Comparison of ENCODE assay signal across 8 cellular contexts in the genomic region with DNA sequence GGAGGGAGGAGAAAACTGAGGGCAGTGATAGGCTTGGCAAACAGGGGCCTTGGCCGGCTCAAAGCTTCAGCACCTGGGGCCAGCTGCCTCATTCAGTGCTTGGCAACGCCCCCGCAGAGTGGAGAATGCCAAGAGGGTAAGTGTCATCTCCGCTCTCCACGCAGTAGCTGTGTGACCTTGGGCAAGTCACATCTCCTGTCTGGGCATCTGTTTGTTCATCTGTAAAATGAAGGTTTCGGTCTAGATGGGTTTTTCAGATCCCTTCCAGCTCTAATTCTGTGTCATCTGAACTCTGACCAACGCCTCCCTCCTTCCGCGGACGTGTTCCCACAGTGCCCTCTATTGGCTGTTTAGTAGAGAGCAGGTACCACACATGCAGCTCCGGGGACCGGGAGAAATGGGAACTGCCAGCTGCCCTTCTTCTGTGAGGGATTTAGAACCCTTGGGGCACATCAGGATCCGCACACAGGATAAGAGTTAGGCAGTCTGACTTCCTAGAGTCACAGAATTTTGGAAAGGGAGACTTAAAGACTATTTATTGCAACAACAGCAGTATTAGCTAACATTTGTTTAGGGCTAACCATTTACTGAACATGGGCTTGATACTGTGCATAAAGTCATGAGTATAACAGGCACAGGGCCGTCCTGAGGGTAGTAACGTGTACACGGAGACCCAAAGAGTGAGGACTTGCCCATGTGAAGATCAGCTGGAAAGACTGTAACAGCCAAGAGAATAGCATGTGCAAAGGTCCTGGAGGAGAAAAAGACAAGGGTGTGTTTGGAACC. TPM values are rescaled to one million over a fixed set of nuclear protein-coding genes. Genes with fewer than 3 reads are reported as not detected.
A peak's percentile ranks its signal among the peaks of the same experiment; 100 is the strongest.
DNase-seq lines count a peak whose midpoint lies in the region; ATAC-seq and TF ChIP-seq lines count a peak whose summit lies in the region.

No MANE protein-coding gene starts in this region.

- no peak overlapping the region for H3K14ac ChIP-seq in trophoblast cell (ENCODE audit: low read length)

- no peak overlapping the region for H3K9ac ChIP-seq in trophoblast cell (ENCODE audit: low read length)

- H3K4me3 ChIP-seq in trophoblast cell (ENCODE audit: low read depth, low read length), result no peak overlapping the region

- H2AK5ac ChIP-seq in trophoblast cell (ENCODE audit: low read length), result no peak overlapping the region

- H3K4ac ChIP-seq in trophoblast cell (ENCODE audit: low read depth, low read length), result no peak overlapping the region

- H2BK5ac ChIP-seq in trophoblast cell (ENCODE audit: low read depth, low read length, poor library complexity), result no peak overlapping the region

- no peaks in the 10 kb centered on the region for H3K4me1 ChIP-seq in foreskin keratinocyte
- no peaks in the 10 kb centered on the region for H3K4me1 ChIP-seq in trophoblast cell (ENCODE audit: control insufficient read depth in 1 of 2, insufficient read depth in 2 of 2, low read length in 2 of 2)

- peak; percentile 69 for TF ChIP-seq CTCF in foreskin keratinocyte (conservative IDR thresholded peaks at IDR 0.05)

- H2AFZ ChIP-seq in trophoblast cell (ENCODE audit: insufficient read depth, low read length, poor library complexity), result no peak overlapping the region

- ATAC-seq in HG02885 (IDR thresholded peaks at IDR 0.05; ENCODE audit: poor library complexity, unreplicated experiment) (peak; percentile 53), foreskin keratinocyte (peak; percentile 74), GM21390 (IDR thresholded peaks at IDR 0.05; ENCODE audit: unreplicated experiment) (no peak)

- H3K27ac ChIP-seq in foreskin keratinocyte (no peak overlapping the region), trophoblast cell (ENCODE audit: low read depth, low read length) (no peak overlapping the region)

- H3K9me3 ChIP-seq in trophoblast cell (ENCODE audit: insufficient read depth, low read depth, low read length), result no peaks in the 10 kb centered on the region

- DNase-seq in activated CD4-positive, alpha-beta T cell treated with anti-CD3 and anti-CD28 coated beads for 48 hours, result peak; percentile 54
- DNase-seq in activated CD4-positive, alpha-beta T cell treated with anti-CD3 and anti-CD28 coated beads, Interleukin-2, amount 50 U/mL, for 1 hour, result no peak
- peak; percentile 6 to 47 for DNase-seq in NCI-H446 (lab: John Stamatoyannopoulos, UW)
- peak in 2 of 3 experiments; percentile 1 to 3 for DNase-seq in activated CD8-positive, alpha-beta memory T cell treated with anti-CD3 and anti-CD28 coated beads for 48 hours (ENCODE audit: low read depth in 2 of 3, low spot score in 2 of 3)
- DNase-seq in foreskin keratinocyte, result peak in 1 of 2 donors; percentile 4
- DNase-seq in trophoblast cell, result peak; percentile 36 to 77

- H3K36me3 ChIP-seq in trophoblast cell (ENCODE audit: control insufficient read depth in 1 of 2, insufficient read depth in 2 of 2, low read length in 2 of 2), result no peaks in the 10 kb centered on the region

- no peak overlapping the region for H4K91ac ChIP-seq in trophoblast cell (ENCODE audit: low read depth, low read length)

- no peak overlapping the region for H2BK12ac ChIP-seq in trophoblast cell (ENCODE audit: low read length)

- H3K27me3 ChIP-seq in foreskin keratinocyte (no peaks in the 10 kb centered on the region), trophoblast cell (ENCODE audit: insufficient read depth, low read length) (no peaks in the 10 kb centered on the region)

- no peak overlapping the region for H4K8ac ChIP-seq in trophoblast cell (ENCODE audit: low read depth, low read length)

- no peak overlapping the region for H4K12ac ChIP-seq in trophoblast cell (ENCODE audit: low read depth, low read length)

- H3K79me2 ChIP-seq in trophoblast cell (ENCODE audit: control insufficient read depth, insufficient read depth, low read length, poor library complexity), result no peaks in the 10 kb centered on the region

- no peak overlapping the region for H3K18ac ChIP-seq in trophoblast cell (ENCODE audit: low read length)

- no peaks in the 10 kb centered on the region for H3K79me1 ChIP-seq in trophoblast cell (ENCODE audit: low read length)

- WGBS in trophoblast cell (ENCODE audit: extremely low coverage, insufficient coverage, insufficient read length), result no CpG with 5 or more reads among the region's 16 CpGs

- H2BK120ac ChIP-seq in trophoblast cell (ENCODE audit: insufficient read depth, low read length, poor library complexity), result no peak overlapping the region

- H3K4me2 ChIP-seq in trophoblast cell (ENCODE audit: low read length), result peak overlapping the region; percentile 24

- no peak overlapping the region for H3K23ac ChIP-seq in trophoblast cell (ENCODE audit: low read length)

RNA-seq across cellular contexts. Expression of a gene that starts 26.8 kb away (rescaled TPM):
- not detected in 2 replicates for total RNA-seq in foreskin keratinocyte
- not detected in 2 replicates for polyA plus RNA-seq in foreskin keratinocyte
- not detected in 2 replicates for polyA plus RNA-seq in trophoblast cell (2013)

RNA-seq across cellular contexts. Expression of a gene that starts 52.0 kb away (rescaled TPM):
- total RNA-seq in foreskin keratinocyte, result not detected in 2 replicates
- not detected in 2 replicates for polyA plus RNA-seq in foreskin keratinocyte
- polyA plus RNA-seq in trophoblast cell (2013), result not detected in 2 replicates
